In the genomic region with DNA sequence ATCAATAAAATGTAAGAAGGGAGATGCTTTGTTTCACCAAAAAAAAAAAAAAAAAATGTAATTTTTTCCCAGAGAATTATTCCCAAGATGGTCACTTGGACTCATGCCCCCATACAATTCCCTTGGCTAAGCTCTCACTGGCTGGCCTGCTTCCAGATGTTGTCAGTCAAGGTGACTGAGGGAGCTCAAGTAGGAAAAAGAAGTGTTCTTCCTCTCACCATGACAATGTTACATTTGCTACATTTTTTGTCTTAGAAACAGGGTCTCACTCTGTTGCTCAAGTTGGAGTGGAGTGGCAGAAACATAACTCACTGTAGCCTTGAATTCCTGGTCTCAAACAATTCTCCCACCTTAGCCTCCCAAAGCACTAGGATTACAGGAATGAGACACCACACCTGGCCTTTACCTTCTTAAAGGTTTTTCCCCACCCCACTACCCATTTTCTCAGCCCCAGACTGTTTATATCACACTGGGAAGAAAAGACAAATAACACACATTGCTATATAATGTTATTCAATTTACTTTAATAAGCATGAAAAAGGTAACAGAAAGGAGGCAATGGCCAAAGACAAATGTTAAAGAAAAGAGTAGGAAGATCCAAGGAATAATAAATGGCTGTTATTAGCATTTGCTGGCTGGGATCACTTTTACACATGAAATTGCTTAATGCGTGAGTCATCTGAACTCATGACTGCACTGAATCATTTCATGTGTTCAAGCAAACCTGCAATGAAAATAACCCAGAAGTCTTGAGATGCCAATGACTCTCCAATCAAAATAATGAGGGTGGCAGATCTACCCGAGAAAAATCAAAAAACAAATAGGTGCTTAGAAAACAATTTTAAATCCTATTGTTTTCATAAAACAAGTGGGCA, we compare ENCODE assay signal across 9 cellular contexts. TPM values are rescaled to one million over a fixed set of nuclear protein-coding genes. Genes with fewer than 3 reads are reported as not detected.
DNase-seq lines count a peak whose midpoint lies in the region; ATAC-seq and TF ChIP-seq lines count a peak whose summit lies in the region.
"Had no signal": no experiment of that assay in that cellular context is flagged by ENCODE, and none has a peak within 500 bp of the region (broad histone marks: within the 10 kb centered on the region; RNA-seq: fewer than 3 reads in every experiment).

No MANE protein-coding gene starts in this region.

- no peaks in the 10 kb centered on the region for H3K9me3 ChIP-seq in CD4-positive, CD25-positive, alpha-beta regulatory T cell (ENCODE audit: control insufficient read depth in 2 of 2, low read length in 2 of 2)

- H3K27me3 ChIP-seq in CD4-positive, CD25-positive, alpha-beta regulatory T cell (ENCODE audit: control insufficient read depth, insufficient read depth, low read length), result no peaks in the 10 kb centered on the region

- no peak for TF ChIP-seq CTCF in osteocyte (IDR thresholded peaks at IDR 0.05)

- DNase-seq in CD4-positive, CD25-positive, alpha-beta regulatory T cell, result no peak
- peak; percentile 7 for DNase-seq in NCI-H69 (lab: John Stamatoyannopoulos, UW)
- no peak for DNase-seq in osteocyte (ENCODE audit: extremely low spot score, unreplicated experiment)
- DNase-seq in stimulated activated naive CD8-positive, alpha-beta T cell treated with anti-CD3 and anti-CD28 coated beads, Interleukin-15, amount 100 ng/mL, for 72 hours, result no peak
- DNase-seq in stimulated activated CD4-positive, alpha-beta T cell treated with anti-CD3 and anti-CD28 coated beads, Interleukin-1b, Interleukin-23, amount 100 ng/mL, for 48 hours, result no peak
- no peak for DNase-seq in NCI-H2227 (lab: John Stamatoyannopoulos, UW; ENCODE audit: unreplicated experiment)
- DNase-seq: stimulated activated naive CD4-positive, alpha-beta T cell had no signal

- H3K9me3 Mint-ChIP-seq in CD4-positive, CD25-positive, alpha-beta regulatory T cell, result no peaks in the 10 kb centered on the region
- no peaks in the 10 kb centered on the region for H3K9me3 Mint-ChIP-seq in osteocyte (ENCODE audit: unreplicated experiment)
- peaks cover 0 to 7% of the 10 kb centered on the region in 2 donors for H3K9me3 Mint-ChIP-seq in stimulated activated naive CD8-positive, alpha-beta T cell treated with anti-CD3 and anti-CD28 coated beads, Interleukin-15, amount 100 ng/mL, for 72 hours

- peaks cover 19% of the 10 kb centered on the region for H3K36me3 Mint-ChIP-seq in CD4-positive, CD25-positive, alpha-beta regulatory T cell
- peaks cover 5% of the 10 kb centered on the region for H3K36me3 Mint-ChIP-seq in osteocyte (ENCODE audit: unreplicated experiment)

- H3K4me3 ChIP-seq in CD4-positive, CD25-positive, alpha-beta regulatory T cell (ENCODE audit: low read depth, low read length), result no peak overlapping the region

- ATAC-seq in CD4-positive, CD25-positive, alpha-beta regulatory T cell (ENCODE audit: low read depth in 2 of 2), result no peak
- peak; percentile 87 for ATAC-seq in esophagus mucosa
- no peak for ATAC-seq in stimulated activated naive CD8-positive, alpha-beta T cell treated with anti-CD3 and anti-CD28 coated beads, Interleukin-15, amount 100 ng/mL, for 72 hours
- ATAC-seq in HG03025 (IDR thresholded peaks at IDR 0.05; ENCODE audit: low FRiP score, unreplicated experiment), result no peak

- no peak overlapping the region for H3K27ac ChIP-seq in CD4-positive, CD25-positive, alpha-beta regulatory T cell (ENCODE audit: insufficient read depth, low read length, poor library complexity, severe bottlenecking)

- H3K27ac Mint-ChIP-seq in CD4-positive, CD25-positive, alpha-beta regulatory T cell, result peak overlapping the region; percentile 29 to 63 (median 43)
- H3K27ac Mint-ChIP-seq in osteocyte (ENCODE audit: unreplicated experiment), result peak overlapping the region; percentile 99
- H3K27ac Mint-ChIP-seq in stimulated activated naive CD8-positive, alpha-beta T cell treated with anti-CD3 and anti-CD28 coated beads, Interleukin-15, amount 100 ng/mL, for 72 hours, result no peak overlapping the region

- no peaks in the 10 kb centered on the region for H3K27me3 Mint-ChIP-seq in CD4-positive, CD25-positive, alpha-beta regulatory T cell
- no peaks in the 10 kb centered on the region for H3K27me3 Mint-ChIP-seq in osteocyte (ENCODE audit: unreplicated experiment)
- no peaks in the 10 kb centered on the region for H3K27me3 Mint-ChIP-seq in stimulated activated naive CD8-positive, alpha-beta T cell treated with anti-CD3 and anti-CD28 coated beads, Interleukin-15, amount 100 ng/mL, for 72 hours

- peaks cover 8% of the 10 kb centered on the region for H3K4me1 ChIP-seq in CD4-positive, CD25-positive, alpha-beta regulatory T cell (ENCODE audit: control insufficient read depth, insufficient read depth, low read length, poor library complexity, severe bottlenecking)

- H3K4me1 Mint-ChIP-seq in CD4-positive, CD25-positive, alpha-beta regulatory T cell, result peaks cover 34 to 49% (median 38%) of the 10 kb centered on the region in 4 donors
- H3K4me1 Mint-ChIP-seq in osteocyte (ENCODE audit: unreplicated experiment), result peaks cover 47% of the 10 kb centered on the region
- H3K4me1 Mint-ChIP-seq in stimulated activated naive CD8-positive, alpha-beta T cell treated with anti-CD3 and anti-CD28 coated beads, Interleukin-15, amount 100 ng/mL, for 72 hours, result peaks cover 16% of the 10 kb centered on the region

- no peak overlapping the region for H3K4me3 Mint-ChIP-seq in CD4-positive, CD25-positive, alpha-beta regulatory T cell
- peak overlapping the region; percentile 53 for H3K4me3 Mint-ChIP-seq in osteocyte (ENCODE audit: unreplicated experiment)
- H3K4me3 Mint-ChIP-seq in stimulated activated naive CD8-positive, alpha-beta T cell treated with anti-CD3 and anti-CD28 coated beads, Interleukin-15, amount 100 ng/mL, for 72 hours, result no peak overlapping the region

- peaks cover 5% of the 10 kb centered on the region for H3K36me3 ChIP-seq in CD4-positive, CD25-positive, alpha-beta regulatory T cell (ENCODE audit: control insufficient read depth, insufficient read depth, low read length)

RNA-seq across cellular contexts. Expression of gene ACVR1, which starts 45.2 kb away (rescaled TPM):
- 64.2 TPM for total RNA-seq in CD4-positive, CD25-positive, alpha-beta regulatory T cell
- polyA plus RNA-seq in CD4-positive, CD25-positive, alpha-beta regulatory T cell, result 10 to 100 TPM; 14.1 to 21.4 (median 17.3) TPM
- total RNA-seq in esophagus mucosa (12.6 TPM), osteocyte (59.5 and 66.6 TPM in 2 replicates)

Comparison
In these comparisons a context has a peak if more than half of its experiments do, and no peak if none do; other contexts are left out.
1. H3K27ac Mint-ChIP-seq: peak in CD4-positive, CD25-positive, alpha-beta regulatory T cell (3 of 3) and osteocyte (single experiment); none in stimulated activated naive CD8-positive, alpha-beta T cell treated with anti-CD3 and anti-CD28 coated beads, Interleukin-15, amount 100 ng/mL, for 72 hours (0 of 2).